In the genomic region with DNA sequence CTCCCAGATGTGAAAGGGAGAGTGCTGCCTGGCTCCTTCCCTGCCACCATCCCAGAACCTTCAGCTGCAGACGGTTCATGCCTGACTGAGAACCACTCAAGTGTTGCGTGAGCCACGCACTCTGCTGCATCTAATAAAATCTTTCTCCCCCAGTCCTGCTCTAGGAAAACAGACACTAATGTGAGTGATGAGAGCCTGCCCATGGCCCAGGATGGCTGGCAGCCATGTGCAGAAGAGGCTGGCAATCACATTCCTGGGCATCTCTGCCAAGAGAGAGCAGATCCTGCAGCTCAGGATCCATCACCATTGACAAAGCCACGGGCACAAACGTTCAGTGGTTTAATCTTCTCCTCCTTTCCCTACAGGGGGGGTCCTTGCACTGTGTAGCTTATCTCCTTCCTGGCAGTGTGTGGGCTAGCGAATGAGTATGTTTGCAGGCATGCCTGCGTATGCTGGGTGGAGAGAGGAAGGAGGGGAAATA, we compare ENCODE assay signal across 10 cellular contexts.
DNase-seq lines count a peak whose midpoint lies in the region; ATAC-seq, FAIRE-seq and TF ChIP-seq lines count a peak whose summit lies in the region.
"Had no signal": no experiment of that assay in that cellular context is flagged by ENCODE, and none has a peak within 500 bp of the region (broad histone marks: within the 10 kb centered on the region; RNA-seq: fewer than 3 reads in every experiment).

No MANE protein-coding gene starts in this region.

- no peak overlapping the region for H3K27ac ChIP-seq in mammary epithelial cell (ENCODE audit: insufficient read depth, low read depth, low read length)
- H3K27ac ChIP-seq in lung (ENCODE audit: low read depth in 1 of 2, low read length in 1 of 2), result no peak overlapping the region
- H3K27ac ChIP-seq: PC-9 had no signal

- ATAC-seq in lung (ENCODE audit: insufficient read depth, low FRiP score), result peak; percentile 19

- DNase-seq in Ammon's horn (ENCODE audit: low spot score), result peak; percentile 15
- DNase-seq in HTR-8/SVneo (ENCODE audit: insufficient read length, low spot score), result peak; percentile 69
- peak; percentile 63 for DNase-seq in mammary epithelial cell
- DNase-seq in lung (ENCODE audit: low spot score), result no peak
- no peak for DNase-seq in RKO (ENCODE audit: low spot score)
- no peak for DNase-seq in HAP-1 (ENCODE audit: low spot score in 2 of 2)
- no peak for DNase-seq in stimulated activated CD4-positive, alpha-beta T cell treated with anti-CD3 and anti-CD28 coated beads, Interleukin-2, amount 100 ng/mL, for 48 hours
- DNase-seq in AML-193 (lab: John Stamatoyannopoulos, UW), result no peak

- H2AFZ ChIP-seq in mammary epithelial cell (ENCODE audit: low read depth, low read length), result peak overlapping the region; percentile 51
- H2AFZ ChIP-seq: PC-9 had no signal

- peak; percentile 37 to 47 for TF ChIP-seq CTCF in mammary epithelial cell (conservative IDR thresholded peaks at IDR 0.05 in 1 of 2, IDR thresholded peaks at IDR 0.05 in 1 of 2; ENCODE audit: extremely low read depth in 1 of 2, insufficient read depth in 1 of 2, low read depth in 1 of 2, low read length in 2 of 2)
- TF ChIP-seq CTCF in lung (IDR thresholded peaks at IDR 0.05; ENCODE audit: control extremely low read depth, extremely low read depth), result no peak

- H3K4me3 ChIP-seq in mammary epithelial cell (replicated peaks in 1 of 3; ENCODE audit: insufficient read depth in 1 of 3, low read depth in 2 of 3, low read length in 3 of 3), result no peak overlapping the region
- no peak overlapping the region for H3K4me3 ChIP-seq in lung
- no peak overlapping the region for H3K4me3 ChIP-seq in HAP-1
- H3K4me3 ChIP-seq: PC-9 had no signal

- peak; percentile 92 for FAIRE-seq in HTR-8/SVneo (lab: Jason Lieb, UNC)
- FAIRE-seq: GM12892 had no signal

- CTCF ChIA-PET in mammary epithelial cell (lab: Charles Lee; ENCODE audit: low non-redundant PET), result no interaction called here

- H3K9me3 ChIP-seq in mammary epithelial cell (replicated peaks; ENCODE audit: insufficient read depth, low read length) (no peaks in the 10 kb centered on the region), lung (ENCODE audit: control insufficient read depth in 2 of 2, insufficient read depth in 1 of 2, low read length in 1 of 2) (no peaks in the 10 kb centered on the region), HAP-1 (no peaks in the 10 kb centered on the region)

- no peaks in the 10 kb centered on the region for H4K20me1 ChIP-seq in mammary epithelial cell (ENCODE audit: insufficient read depth, low read length)

- in situ Hi-C loops in mammary epithelial cell (cut with MboI; ENCODE audit: low sequenced_read_pairs in 2 of 2), result no loop called here
- in situ Hi-C loops in HAP-1 (cut with MboI; ENCODE audit: low sequenced_read_pairs), result no loop called here

- WGBS in mammary epithelial cell (ENCODE audit: low coverage, missing lambda C conversion rate), result 59% methylated on average over 7 of the region's 7 CpGs
- 45% methylated on average over 7 of the region's 7 CpGs for WGBS in lung, 2 donors

- dilution Hi-C loops in mammary epithelial cell (cut with HindIII; ENCODE audit: low sequenced_read_pairs), result no loop called here

- intact Hi-C loops in mammary epithelial cell (cut with micrococcal nuclease), result loop anchor here (1.0 to 5.0 kb wide), 2 partner anchors 577 to 1468 kb away; no protein-coding TSS in a partner anchor

- BruUV-seq in mammary epithelial cell (replicated peaks; lab: Mats Ljungman, UMichigan), result no TSS peak

- H3K27me3 ChIP-seq in mammary epithelial cell (ENCODE audit: insufficient read depth, low read length), result no peaks in the 10 kb centered on the region
- H3K27me3 ChIP-seq in lung (ENCODE audit: control insufficient read depth, insufficient read depth), result no peaks in the 10 kb centered on the region
- H3K27me3 ChIP-seq in HAP-1 (ENCODE audit: low read depth), result peaks cover 4% of the 10 kb centered on the region; the same call in 1 of the 2 replicates

- H3K36me3 ChIP-seq in mammary epithelial cell (ENCODE audit: insufficient read depth, low read length), result no peaks in the 10 kb centered on the region
- no peaks in the 10 kb centered on the region for H3K36me3 ChIP-seq in lung (ENCODE audit: control insufficient read depth in 2 of 2, insufficient read depth in 2 of 2, low read length in 2 of 2)
- no peaks in the 10 kb centered on the region for H3K36me3 ChIP-seq in HAP-1 (replicated peaks)

- H3K9ac ChIP-seq in mammary epithelial cell (ENCODE audit: insufficient read depth, low read length), result no peak overlapping the region

- no peak overlapping the region for H3K4me2 ChIP-seq in mammary epithelial cell (ENCODE audit: insufficient read depth, low read depth, low read length)
- H3K4me2 ChIP-seq: PC-9 had no signal

- H3K4me1 ChIP-seq in mammary epithelial cell (ENCODE audit: insufficient read depth, low read length), result no peaks in the 10 kb centered on the region
- no peaks in the 10 kb centered on the region for H3K4me1 ChIP-seq in lung (ENCODE audit: control insufficient read depth in 2 of 2, insufficient read depth in 2 of 2, low read length in 2 of 2)
- no peaks in the 10 kb centered on the region for H3K4me1 ChIP-seq in HAP-1

- no peaks in the 10 kb centered on the region for H3K79me2 ChIP-seq in mammary epithelial cell (ENCODE audit: insufficient read depth, low read length)

Comparison
In these comparisons a context has a peak if more than half of its experiments do, and no peak if none do; other contexts are left out.
1. DNase-seq: peak in Ammon's horn (single experiment), HTR-8/SVneo (single experiment) and mammary epithelial cell (single experiment); none in lung (single experiment), RKO (single experiment), HAP-1 (0 of 2), stimulated activated CD4-positive, alpha-beta T cell treated with anti-CD3 and anti-CD28 coated beads, Interleukin-2, amount 100 ng/mL, for 48 hours (0 of 2) and AML-193 (0 of 2).